ENCODE assay signal across 1 cellular context in genomic region chr11:65892137-65892540, GRCh38.
TF ChIP-seq lines count a peak whose summit lies in the region.
"Not testable (repeated sequence)": the region's sequence is repeated elsewhere in the genome, so short reads cannot be mapped to it uniquely, and the experiment has no call there.

No MANE protein-coding gene starts in this region.

TF ChIP-seq in HepG2, 621 proteins besides CTCF, POLR2A, EP300 and RAD21:
- TF ChIP-seq ZSCAN20 (CRISPR knock-in tag; IDR thresholded peaks at IDR 0.05; ENCODE audit: borderline replicate concordance) (peak; percentile 61; the same call in 1 of the 2 replicates), NKX3-1 (CRISPR knock-in tag; IDR thresholded peaks at IDR 0.05) (peak; percentile 51; the same call in 1 of the 2 replicates), ZNF513 (CRISPR knock-in tag; conservative IDR thresholded peaks at IDR 0.05) (0 out of 2 replicates have a peak, but pooled peaks have one; percentile 32), NR2C2 (CRISPR knock-in tag; IDR thresholded peaks at IDR 0.05; ENCODE audit: borderline replicate concordance) (peak; percentile 13), ZNF264 (CRISPR knock-in tag; IDR thresholded peaks at IDR 0.05) (peak; percentile 4; the same call in 1 of the 2 replicates), SP4 (CRISPR knock-in tag; IDR thresholded peaks at IDR 0.05) (0 out of 2 replicates have a peak, but pooled peaks have one; percentile 33), MED1 (CRISPR knock-in tag; IDR thresholded peaks at IDR 0.05) (0 out of 2 replicates have a peak, but pooled peaks have one; percentile 7), SAP130 (CRISPR knock-in tag; IDR thresholded peaks at IDR 0.05; ENCODE audit: low read depth) (0 out of 2 replicates have a peak, but pooled peaks have one; percentile 33), MED8 (CRISPR knock-in tag; IDR thresholded peaks at IDR 0.05; ENCODE audit: insufficient replicate concordance) (peak; percentile 20), ZNF276 (CRISPR knock-in tag; IDR thresholded peaks at IDR 0.05; ENCODE audit: low read depth) (0 out of 2 replicates have a peak, but pooled peaks have one; percentile 17), LCORL (CRISPR knock-in tag; IDR thresholded peaks at IDR 0.05) (peak; percentile 62; the same call in 1 of the 2 replicates), ZIK1 (CRISPR knock-in tag; IDR thresholded peaks at IDR 0.05; ENCODE audit: borderline replicate concordance, low read depth) (0 out of 2 replicates have a peak, but pooled peaks have one; percentile 6), IKZF5 (CRISPR knock-in tag; IDR thresholded peaks at IDR 0.05) (0 out of 2 replicates have a peak, but pooled peaks have one; percentile 13), ZMYM2 (CRISPR knock-in tag; IDR thresholded peaks at IDR 0.05) (0 out of 2 replicates have a peak, but pooled peaks have one; percentile 7), ZC3H13 (CRISPR knock-in tag; IDR thresholded peaks at IDR 0.05) (peak; percentile 19; the same call in 1 of the 2 replicates), KLF16 (CRISPR knock-in tag; IDR thresholded peaks at IDR 0.05) (0 out of 4 replicates have a peak, but pooled peaks of 1 of the 2 experiments have one; percentile 6), CBX1 (IDR thresholded peaks at IDR 0.05; ENCODE audit: low read depth) (peak; percentile 0), KLF12 (CRISPR knock-in tag; IDR thresholded peaks at IDR 0.05; ENCODE audit: borderline replicate concordance) (0 out of 2 replicates have a peak, but pooled peaks have one; percentile 5), ZNF609 (CRISPR knock-in tag; IDR thresholded peaks at IDR 0.05; ENCODE audit: borderline replicate concordance) (0 out of 2 replicates have a peak, but pooled peaks have one; percentile 15), ZNF574 (CRISPR knock-in tag; IDR thresholded peaks at IDR 0.05) (0 out of 2 replicates have a peak, but pooled peaks have one; percentile 1), SOX13 (CRISPR knock-in tag; conservative IDR thresholded peaks at IDR 0.05 in 1 of 2, IDR thresholded peaks at IDR 0.05 in 1 of 2) (0 out of 4 replicates have a peak, but pooled peaks of 1 of the 2 experiments have one; percentile 2), ZFP82 (CRISPR knock-in tag; IDR thresholded peaks at IDR 0.05; ENCODE audit: borderline replicate concordance) (peak; percentile 53; the same call in 1 of the 2 replicates), NR2F6 (IDR thresholded peaks at IDR 0.05) (0 out of 2 replicates have a peak, but pooled peaks have one; percentile 8), ZNF556 (CRISPR knock-in tag; IDR thresholded peaks at IDR 0.05; ENCODE audit: borderline replicate concordance) (0 out of 2 replicates have a peak, but pooled peaks have one; percentile 1), NR2F2 (IDR thresholded peaks at IDR 0.05; ENCODE audit: borderline replicate concordance, low read depth) (0 out of 2 replicates have a peak, but pooled peaks have one; percentile 11), HIC2 (CRISPR knock-in tag; IDR thresholded peaks at IDR 0.05; ENCODE audit: low read depth) (peak; percentile 8; the same call in 1 of the 2 replicates)
- not testable (repeated sequence) for TF ChIP-seq LCORL (IDR thresholded peaks at IDR 0.05); SOX13 (IDR thresholded peaks at IDR 0.05); NR2F6 (CRISPR knock-in tag; IDR thresholded peaks at IDR 0.05)
